ENCODE assay signal across 25 cellular contexts in genomic region chr16:16158741-16159374, GRCh38.
A peak's percentile ranks its signal among the peaks of the same experiment; 100 is the strongest.
DNase-seq lines count a peak whose midpoint lies in the region; ATAC-seq, FAIRE-seq and TF ChIP-seq lines count a peak whose summit lies in the region.
"Had no signal": no experiment of that assay in that cellular context is flagged by ENCODE, and none has a peak within 500 bp of the region (broad histone marks: within the 10 kb centered on the region; RNA-seq: fewer than 3 reads in every experiment).

No MANE protein-coding gene starts in this region.

- no peaks in the 10 kb centered on the region for H3K79me2 ChIP-seq in PC-3 (ENCODE audit: low read length)

- CTCF ChIA-PET in A549 (lab: Yijun Ruan, JAX): interaction anchor here (1.1 to 1.7 kb wide), 2 partner anchors 15 to 28 kb away, joined by 3 to 5 read pairs; no protein-coding TSS in a partner anchor
- CTCF ChIA-PET in PC-3 (lab: Charles Lee): no interaction called here

- intact Hi-C loops in PC-3 (cut with micrococcal nuclease): no loop called here

- H3K4me1 ChIP-seq in A549 (no peaks in the 10 kb centered on the region), PC-3 (ENCODE audit: insufficient read depth, low read length) (no peaks in the 10 kb centered on the region)
- H3K4me1 ChIP-seq: heart left ventricle, left lung had no signal

- H4K20me1 ChIP-seq in PC-3 (ENCODE audit: low read length): no peaks in the 10 kb centered on the region

- POLR2A ChIA-PET in A549 (lab: Yijun Ruan, JAX): no interaction called here
- POLR2A ChIA-PET in PC-3 (lab: Charles Lee; ENCODE audit: unreplicated experiment): no interaction called here

- TF ChIP-seq CTCF in A549 (IDR thresholded peaks at IDR 0.05) (no peak), PC-3 (conservative IDR thresholded peaks at IDR 0.05; ENCODE audit: low read depth, low read length) (no peak), fibroblast of mammary gland (conservative IDR thresholded peaks at IDR 0.05; ENCODE audit: control insufficient read depth, insufficient read depth, low read depth, low read length) (no peak)

- H3K27me3 ChIP-seq in PC-3 (ENCODE audit: low read length): no peaks in the 10 kb centered on the region
- H3K27me3 ChIP-seq: cardiac muscle cell, heart left ventricle, left lung had no signal

- no peak for TF ChIP-seq EP300 in A549 (IDR thresholded peaks at IDR 0.05)

- no peaks in the 10 kb centered on the region for H3F3A ChIP-seq in PC-3 (ENCODE audit: low read length, unreplicated experiment)

- H3K4me2 ChIP-seq in A549 (no peak overlapping the region), PC-3 (ENCODE audit: low read length) (no peak overlapping the region)

- no peak for TF ChIP-seq POLR2A in A549 (IDR thresholded peaks at IDR 0.05; ENCODE audit: low read length)

- H3K4me3 ChIP-seq in A549 (no peak overlapping the region), PC-3 (ENCODE audit: low read length) (no peak overlapping the region), fibroblast of mammary gland (ENCODE audit: control insufficient read depth, low read depth, low read length) (no peak overlapping the region)
- H3K4me3 ChIP-seq: cardiac muscle cell, heart left ventricle, left lung had no signal

- H3K9ac ChIP-seq in PC-3 (ENCODE audit: low read length): no peak overlapping the region

- no peak overlapping the region for H3K27ac ChIP-seq in A549
- no peak overlapping the region for H3K27ac ChIP-seq in PC-3 (ENCODE audit: low read length)
- no peak overlapping the region for H3K27ac ChIP-seq in substantia nigra (ENCODE audit: low read depth, low read length, poor library complexity, severe bottlenecking)
- H3K27ac ChIP-seq: cardiac muscle cell, heart left ventricle, left lung had no signal

- no peak overlapping the region for H2AFZ ChIP-seq in PC-3 (ENCODE audit: low read length)

- TF ChIP-seq RAD21 in A549 (conservative IDR thresholded peaks at IDR 0.05 in 1 of 2, IDR thresholded peaks at IDR 0.05 in 1 of 2): no peak

- H3K9me2 ChIP-seq in PC-3 (replicated peaks; ENCODE audit: low read length): no peaks in the 10 kb centered on the region

- DNase-seq in A549 (ENCODE audit: low read depth in 1 of 2, low spot score in 1 of 2) (no peak), HTR-8/SVneo (ENCODE audit: insufficient read length, low spot score) (no peak), PC-3 (peak; percentile 9), fibroblast of mammary gland (ENCODE audit: low read depth) (peak; percentile 27), substantia nigra (lab: John Stamatoyannopoulos, UW) (no peak), retina (no peak)
- DNase-seq: activated CD4-positive, alpha-beta T cell treated with anti-CD3 and anti-CD28 coated beads for 48 hours; activated naive CD4-positive, alpha-beta T cell treated with Interleukin-2 at 50 U/mL for 16 hours; activated T-cell treated with anti-CD3 and anti-CD28 coated beads, Interleukin-2, amount 50 U/mL, for 48 hours; amniotic stem cell; CD8-positive, alpha-beta memory T cell; DMS53; endodermal cell; GF-D8; left lung; naive thymus-derived CD4-positive, alpha-beta T cell; NCI-H2081 treated with DMSO at 0.1 percent for 48 hours; NCI-H524; small intestine; stimulated activated CD4-positive, alpha-beta T cell treated with anti-CD3 and anti-CD28 coated beads, Interleukin-1b, Interleukin-23, amount 100 ng/mL, for 48 hours had no signal

- FAIRE-seq in A549 (lab: Jason Lieb, UNC) (peak; percentile 32), HTR-8/SVneo (lab: Jason Lieb, UNC) (peak; percentile 85)
- FAIRE-seq: GM18507, small intestine had no signal

- H3K9me3 ChIP-seq in A549 (no peaks in the 10 kb centered on the region), PC-3 (ENCODE audit: low read length) (no peaks in the 10 kb centered on the region)

- BruUV-seq in PC-3 (replicated peaks; lab: Mats Ljungman, UMichigan): no TSS peak

- ATAC-seq in A549 (no peak), PC-3 (no peak), GM19351 (IDR thresholded peaks at IDR 0.05; ENCODE audit: unreplicated experiment) (no peak), HG02884 (IDR thresholded peaks at IDR 0.05; ENCODE audit: unreplicated experiment) (no peak)
- ATAC-seq: heart left ventricle; left lung; naive thymus-derived CD4-positive, alpha-beta T cell had no signal

- WGBS in A549 (ENCODE audit: missing lambda C conversion rate): 70% methylated on average over 3 of the region's 3 CpGs

- no peaks in the 10 kb centered on the region for H3K36me3 ChIP-seq in PC-3 (ENCODE audit: low read depth, low read length)
- H3K36me3 ChIP-seq: cardiac muscle cell, heart left ventricle had no signal

TF ChIP-seq in A549, 52 proteins besides CTCF, POLR2A, EP300 and RAD21:
- no peak for TF ChIP-seq CHD2 (IDR thresholded peaks at IDR 0.05; ENCODE audit: low read length, partially characterized antibody)
- no peak for TF ChIP-seq PHF8 (IDR thresholded peaks at IDR 0.05; ENCODE audit: borderline replicate concordance, low read depth)
- no peak for TF ChIP-seq GATA3 (IDR thresholded peaks at IDR 0.05; ENCODE audit: borderline replicate concordance)
- no peak for TF ChIP-seq USF2 (IDR thresholded peaks at IDR 0.05)
- 0 out of 2 replicates have a peak, but pooled peaks have one; percentile 3 for TF ChIP-seq ZC3H11A (IDR thresholded peaks at IDR 0.05)

Comparison
In these comparisons a context has a peak if more than half of its experiments do, and no peak if none do; other contexts are left out.
1. DNase-seq: peak in PC-3 (single experiment) and fibroblast of mammary gland (single experiment); none in A549 (0 of 2), HTR-8/SVneo (single experiment), substantia nigra (0 of 49) and retina (single experiment).